Comparison of ENCODE assay signal across 1 cellular context in genomic region chr1:204651843-204652421, GRCh38.
TF ChIP-seq lines count a peak whose summit lies in the region.

No MANE protein-coding gene starts in this region.

TF ChIP-seq in HepG2, 621 proteins besides CTCF, POLR2A, EP300 and RAD21 (continued from another document):
- TF ChIP-seq ZNF281 (CRISPR knock-in tag; IDR thresholded peaks at IDR 0.05; ENCODE audit: borderline replicate concordance) (no peak), TEAD2 (CRISPR knock-in tag; IDR thresholded peaks at IDR 0.05) (no peak), TMF1 (CRISPR knock-in tag; IDR thresholded peaks at IDR 0.05; ENCODE audit: low read depth) (no peak), TGIF2 (CRISPR knock-in tag; IDR thresholded peaks at IDR 0.05) (no peak)
